Comparison of ENCODE assay signal across 9 cellular contexts in the genomic region with DNA sequence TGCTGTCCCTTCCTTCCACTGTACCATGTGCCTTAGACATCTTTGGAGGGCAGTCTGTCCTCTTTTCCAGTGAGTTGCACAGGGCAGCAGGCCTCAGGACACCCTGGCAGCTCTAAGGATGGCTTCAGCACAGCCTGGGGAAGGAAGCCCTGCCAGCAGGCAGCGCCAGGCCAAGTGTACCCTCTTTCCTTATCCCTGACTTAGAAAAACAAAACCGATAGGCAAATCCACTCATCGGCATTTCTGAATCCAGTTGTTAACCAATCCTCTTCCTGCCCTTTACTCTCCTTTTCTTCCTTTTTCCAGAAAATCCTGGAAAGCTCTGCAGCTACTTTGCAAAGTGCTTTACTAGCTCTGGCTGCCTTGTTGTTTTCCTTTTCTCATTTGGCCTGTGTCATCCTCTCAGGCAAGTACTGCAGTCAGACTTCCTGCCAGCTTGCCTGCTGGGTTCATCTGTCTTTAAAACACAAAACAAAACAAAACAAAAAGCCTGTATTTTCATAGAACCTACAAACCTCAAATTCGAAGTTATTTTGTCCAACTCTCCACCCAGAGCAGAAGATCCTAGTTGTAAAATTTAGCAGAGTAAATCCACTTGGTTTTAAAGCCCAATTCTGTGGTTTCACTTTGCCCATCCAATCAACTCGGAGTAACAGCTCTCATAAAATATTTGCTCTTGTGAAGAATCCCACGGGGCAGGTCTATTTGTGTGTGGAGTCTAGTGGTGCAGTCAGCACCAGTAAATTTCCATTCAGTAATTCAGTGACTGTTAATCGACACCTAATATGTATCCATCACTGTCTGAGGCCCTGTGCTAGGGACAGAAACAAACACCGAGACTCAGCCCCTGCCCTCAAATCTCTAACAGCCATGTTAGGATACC. TPM values are rescaled to one million over a fixed set of nuclear protein-coding genes. Genes with fewer than 3 reads are reported as not detected.
DNase-seq lines count a peak whose midpoint lies in the region; ATAC-seq, FAIRE-seq and TF ChIP-seq lines count a peak whose summit lies in the region.
"Had no signal": no experiment of that assay in that cellular context is flagged by ENCODE, and none has a peak within 500 bp of the region (broad histone marks: within the 10 kb centered on the region; RNA-seq: fewer than 3 reads in every experiment).

No MANE protein-coding gene starts in this region.

- H4K5ac ChIP-seq in IMR-90 (ENCODE audit: low read depth, low read length) = peak overlapping the region; percentile 87

- H2AK9ac ChIP-seq in IMR-90 (replicated peaks; ENCODE audit: low read depth, low read length, poor library complexity) = peak overlapping the region; percentile 26

- H2BK120ac ChIP-seq in IMR-90 (ENCODE audit: low read depth, low read length) = peak overlapping the region; percentile 93

- WGBS in IMR-90 (ENCODE audit: extremely low coverage in 2 of 2, insufficient read length in 1 of 2), 2 experiments = 10% methylated on average over 3 of the region's 8 CpGs; no CpG with 5 or more reads in 1 of the 2 experiments

- no peak for TF ChIP-seq RAD21 in IMR-90 (IDR thresholded peaks at IDR 0.05; ENCODE audit: low read length)

- H3K27ac Mint-ChIP-seq in stimulated activated memory B cell treated with anti-CD40 and anti-IgM and Interleukin-4, amounts not matched to agents 10 μg/mL and 1 μg/mL and 100 μg/mL, for 72 hours = peak overlapping the region; percentile 97

- H3K79me2 ChIP-seq in DND-41 (ENCODE audit: insufficient read depth, low read length) = peaks cover 19% of the 10 kb centered on the region

- H3K9ac ChIP-seq in DND-41 (ENCODE audit: low read depth, low read length) (peak overlapping the region; percentile 76), IMR-90 (ENCODE audit: low read depth, low read length) (peak overlapping the region; percentile 68)

- dilution Hi-C loops in IMR-90 (cut with HindIII; ENCODE audit: low sequenced_read_pairs, unreplicated experiment) = no loop called here

- peak overlapping the region; percentile 89 for H3K4me3 Mint-ChIP-seq in stimulated activated memory B cell treated with anti-CD40 and anti-IgM and Interleukin-4, amounts not matched to agents 10 μg/mL and 1 μg/mL and 100 μg/mL, for 72 hours

- H3K4me1 ChIP-seq in DND-41 (ENCODE audit: insufficient read depth, low read length) (peaks cover 67% of the 10 kb centered on the region), IMR-90 (ENCODE audit: control insufficient read depth, insufficient read depth, low read length) (peaks cover 8% of the 10 kb centered on the region), Panc1 (ENCODE audit: control insufficient read depth, insufficient read depth, low read length) (peaks cover 45% of the 10 kb centered on the region)

- peak overlapping the region; percentile 81 for H2BK20ac ChIP-seq in IMR-90 (ENCODE audit: low read depth, low read length)

- POLR2A ChIA-PET in IMR-90 (lab: Charles Lee; ENCODE audit: unreplicated experiment) = interaction anchor here (0.5 to 1.0 kb wide), 3 partner anchors 8 to 37 kb away, joined by 3 read pairs; no protein-coding TSS in a partner anchor
- POLR2A ChIA-PET in Panc1 (lab: Charles Lee) = no interaction called here

- peaks cover 70% of the 10 kb centered on the region for H3K4me1 Mint-ChIP-seq in stimulated activated memory B cell treated with anti-CD40 and anti-IgM and Interleukin-4, amounts not matched to agents 10 μg/mL and 1 μg/mL and 100 μg/mL, for 72 hours

- peak; percentile 62 for FAIRE-seq in islet of Langerhans (lab: Jason Lieb, UNC)
- FAIRE-seq: endometrium had no signal

- in situ Hi-C loops in IMR-90 (cut with MboI; ENCODE audit: low sequenced_read_pairs) = loop anchor here (5.0 kb wide), 1 partner anchor 40 kb away; no protein-coding TSS in a partner anchor
- in situ Hi-C loops in Panc1 (cut with HindIII; ENCODE audit: low pct_unique_long_range_greater_than_20kb, low sequenced_read_pairs) = no loop called here
- in situ Hi-C loops in T47D (cut with HindIII; ENCODE audit: low pct_unique_long_range_greater_than_20kb, low sequenced_read_pairs) = no loop called here

- H2BK5ac ChIP-seq in IMR-90 (ENCODE audit: low read depth, low read length, poor library complexity, severe bottlenecking) = peak overlapping the region; percentile 94

- no peaks in the 10 kb centered on the region for H3K36me3 ChIP-seq in DND-41 (ENCODE audit: insufficient read depth, low read length)
- H3K36me3 ChIP-seq in IMR-90 (ENCODE audit: control insufficient read depth, insufficient read depth, low read length) = no peaks in the 10 kb centered on the region
- H3K36me3 ChIP-seq in Panc1 (ENCODE audit: control insufficient read depth, insufficient read depth, low read length) = no peaks in the 10 kb centered on the region

- no TSS peak for BruUV-seq in IMR-90 (replicated peaks; lab: Mats Ljungman, UMichigan)
- TSS peak; percentile 90 for BruUV-seq in Panc1 (replicated peaks; lab: Mats Ljungman, UMichigan)

- intact Hi-C loops in IMR-90 (cut with micrococcal nuclease) (no loop called here), Panc1 (cut with micrococcal nuclease; ENCODE audit: unreplicated experiment) (no loop called here)

- H3K4me2 ChIP-seq in DND-41 (ENCODE audit: insufficient read depth, low read length) (peak overlapping the region; percentile 71), IMR-90 (ENCODE audit: low read depth, low read length) (peak overlapping the region; percentile 71)

- H3K56ac ChIP-seq in IMR-90 (ENCODE audit: extremely low read depth, insufficient read depth, low read length) = peak overlapping the region; percentile 92

- peaks cover 4% of the 10 kb centered on the region; the same call in 1 of the 2 replicates for H3K9me1 ChIP-seq in IMR-90 (ENCODE audit: insufficient read depth, low read length)

- H3K14ac ChIP-seq in IMR-90 (replicated peaks; ENCODE audit: low read depth, low read length) = peak overlapping the region; percentile 92

- H3K36me3 Mint-ChIP-seq in stimulated activated memory B cell treated with anti-CD40 and anti-IgM and Interleukin-4, amounts not matched to agents 10 μg/mL and 1 μg/mL and 100 μg/mL, for 72 hours = peaks cover 11% of the 10 kb centered on the region

- H3K27ac ChIP-seq in DND-41 (ENCODE audit: low read length) (peak overlapping the region; percentile 94), IMR-90 (ENCODE audit: insufficient read depth, low read length) (peak overlapping the region; percentile 79), Panc1 (ENCODE audit: low read length) (peak overlapping the region; percentile 96)

- TF ChIP-seq POLR2A in IMR-90 (IDR thresholded peaks at IDR 0.05; ENCODE audit: low read depth, low read length) = no peak

- H3K4me3 ChIP-seq in DND-41 (ENCODE audit: low read depth in 1 of 2, low read length in 2 of 2) (peak overlapping the region; percentile 24 to 60; a peak in 3 of 4 replicates), IMR-90 (ENCODE audit: insufficient read depth, low read depth, low read length) (peak overlapping the region; percentile 18; the same call in 1 of the 2 replicates), Panc1 (ENCODE audit: low read depth in 2 of 2, low read length in 2 of 2) (peak overlapping the region; percentile 35 to 56)

- no peaks in the 10 kb centered on the region for H3K9me3 ChIP-seq in DND-41 (ENCODE audit: insufficient read depth, low read length, severe bottlenecking)
- no peaks in the 10 kb centered on the region for H3K9me3 ChIP-seq in IMR-90 (ENCODE audit: control insufficient read depth, insufficient read depth, low read length)
- H3K9me3 ChIP-seq in Panc1 (ENCODE audit: control insufficient read depth, insufficient read depth, low read depth, low read length) = no peaks in the 10 kb centered on the region

- peak overlapping the region; percentile 95 for H3K23ac ChIP-seq in IMR-90 (ENCODE audit: low read depth, low read length)

- no peaks in the 10 kb centered on the region for H3K9me3 Mint-ChIP-seq in stimulated activated memory B cell treated with anti-CD40 and anti-IgM and Interleukin-4, amounts not matched to agents 10 μg/mL and 1 μg/mL and 100 μg/mL, for 72 hours

- H4K20me1 ChIP-seq in DND-41 (ENCODE audit: insufficient read depth, low read length) (no peaks in the 10 kb centered on the region), IMR-90 (ENCODE audit: insufficient read depth, low read length) (no peaks in the 10 kb centered on the region)

- ATAC-seq in DND-41 (ENCODE audit: insufficient read depth, low read depth) = peak; percentile 67
- ATAC-seq in IMR-90 (ENCODE audit: low read depth) = peak; percentile 63
- ATAC-seq in Panc1 = peak; percentile 81
- ATAC-seq in stimulated activated memory B cell treated with anti-CD40 and anti-IgM and Interleukin-4, amounts not matched to agents 10 μg/mL and 1 μg/mL and 100 μg/mL, for 72 hours = peak; percentile 86

- H3K4ac ChIP-seq in IMR-90 (ENCODE audit: low read depth, low read length) = peak overlapping the region; percentile 85

- peak; percentile 69 for DNase-seq in DND-41
- DNase-seq in GM20000 (ENCODE audit: low spot score) = peak; percentile 54
- peak; percentile 63 for DNase-seq in IMR-90
- DNase-seq in Panc1 (ENCODE audit: low read depth, low spot score) = no peak
- peak; percentile 55 to 89 for DNase-seq in T47D (ENCODE audit: low read depth in 1 of 2, low spot score in 1 of 2)
- no peak for DNase-seq in stimulated activated CD4-positive, alpha-beta T cell treated with anti-CD3 and anti-CD28 coated beads, Interleukin-4, amount 100 ng/mL, for 1 hour

- peak overlapping the region; percentile 63 for H3K18ac ChIP-seq in IMR-90 (ENCODE audit: low read depth, low read length)

- H2AK5ac ChIP-seq in IMR-90 (ENCODE audit: low read depth, low read length) = peak overlapping the region; percentile 79; the same call in 1 of the 2 replicates

- no peaks in the 10 kb centered on the region for H3K27me3 Mint-ChIP-seq in stimulated activated memory B cell treated with anti-CD40 and anti-IgM and Interleukin-4, amounts not matched to agents 10 μg/mL and 1 μg/mL and 100 μg/mL, for 72 hours

- peak; percentile 29 for TF ChIP-seq CTCF in DND-41 (IDR thresholded peaks at IDR 0.05; ENCODE audit: borderline replicate concordance, extremely low read depth, low read length, poor library complexity, severe bottlenecking)
- TF ChIP-seq CTCF in GM20000 (IDR thresholded peaks at IDR 0.05; ENCODE audit: extremely low read depth, missing control alignments) = no peak
- no peak for TF ChIP-seq CTCF in IMR-90 (conservative IDR thresholded peaks at IDR 0.05; ENCODE audit: low read depth, low read length)
- TF ChIP-seq CTCF in Panc1 (IDR thresholded peaks at IDR 0.05) = no peak

- H2AFZ ChIP-seq in DND-41 (ENCODE audit: low read depth, low read length) (peak overlapping the region; percentile 70), IMR-90 (replicated peaks; ENCODE audit: low read length, poor library complexity) (peak overlapping the region; percentile 84)

- H3K27me3 ChIP-seq in DND-41 (ENCODE audit: insufficient read depth, low read length, poor library complexity) (no peaks in the 10 kb centered on the region), IMR-90 (ENCODE audit: control insufficient read depth, insufficient read depth, low read length) (no peaks in the 10 kb centered on the region), Panc1 (ENCODE audit: control insufficient read depth, insufficient read depth, low read length) (no peaks in the 10 kb centered on the region)

- CTCF ChIA-PET in IMR-90 (lab: Yijun Ruan, JAX) = interaction anchor here (0.6 to 1.4 kb wide), 5 partner anchors 43 to 221 kb away, joined by 3 to 5 read pairs (median 3); no protein-coding TSS in a partner anchor
- CTCF ChIA-PET in Panc1 (lab: Charles Lee) = no interaction called here

- H2BK15ac ChIP-seq in IMR-90 (ENCODE audit: low read depth, low read length) = peak overlapping the region; percentile 71

- H4K8ac ChIP-seq in IMR-90 (ENCODE audit: low read depth in 2 of 2, low read length in 2 of 2) = peak overlapping the region; percentile 61 to 87

- peak overlapping the region; percentile 93 for H4K91ac ChIP-seq in IMR-90 (ENCODE audit: insufficient read depth, low read depth, low read length)

- H3K79me1 ChIP-seq in IMR-90 (ENCODE audit: low read depth in 1 of 2, low read length in 2 of 2) = peaks cover 3% of the 10 kb centered on the region in 2 experiments; a peak in 1 of 4 replicates

RNA-seq across cellular contexts. Expression of a gene that starts 45.2 kb away (rescaled TPM):
- total RNA-seq in IMR-90 (2012; rRNA removed) = 33.6 and 33.7 TPM in 2 replicates
- 166 and 171 TPM in 2 replicates for polyA plus RNA-seq in IMR-90 (2012; rRNA removed)
- 110 and 170 TPM in 2 replicates for polyA plus RNA-seq in IMR-90 (2012; cell fraction: cytosol; rRNA removed)
- polyA plus RNA-seq in IMR-90 (2012; cell fraction: nucleus; rRNA removed; ENCODE audit: low replicate concordance) = 68.9 and 69.8 TPM in 2 replicates
- 276 TPM for total RNA-seq in Panc1 (2021; ENCODE audit: unreplicated experiment)
- 289 TPM for polyA plus RNA-seq in Panc1 (2012; ENCODE audit: insufficient read length)

RNA-seq across cellular contexts. Expression of a gene that starts 58.3 kb away (rescaled TPM):
- total RNA-seq in IMR-90 (2012; rRNA removed) (24.4 and 31.5 TPM in 2 replicates), Panc1 (2021; ENCODE audit: unreplicated experiment) (15.4 TPM)
- 7.3 and 7.5 TPM in 2 replicates for polyA plus RNA-seq in IMR-90 (2012; rRNA removed)
- 3.0 and 3.6 TPM in 2 replicates for polyA plus RNA-seq in IMR-90 (2012; cell fraction: cytosol; rRNA removed)
- polyA plus RNA-seq in IMR-90 (2012; cell fraction: nucleus; rRNA removed; ENCODE audit: low replicate concordance) = 12.2 and 14.9 TPM in 2 replicates
- polyA plus RNA-seq in Panc1 (2012; ENCODE audit: insufficient read length) = 14.7 TPM

Comparison
In these comparisons a context has a peak if more than half of its experiments do, and no peak if none do; other contexts are left out.
1. DNase-seq: peak in DND-41 (single experiment), GM20000 (single experiment), IMR-90 (single experiment) and T47D (2 of 2); none in Panc1 (single experiment) and stimulated activated CD4-positive, alpha-beta T cell treated with anti-CD3 and anti-CD28 coated beads, Interleukin-4, amount 100 ng/mL, for 1 hour (single experiment).
2. Peak in every context shown above with its lines, with median percentiles within 50 percentile points of each other: ATAC-seq, H3K27ac ChIP-seq and H3K4me3 ChIP-seq.